ENCODE assay signal across 9 cellular contexts in the genomic region with DNA sequence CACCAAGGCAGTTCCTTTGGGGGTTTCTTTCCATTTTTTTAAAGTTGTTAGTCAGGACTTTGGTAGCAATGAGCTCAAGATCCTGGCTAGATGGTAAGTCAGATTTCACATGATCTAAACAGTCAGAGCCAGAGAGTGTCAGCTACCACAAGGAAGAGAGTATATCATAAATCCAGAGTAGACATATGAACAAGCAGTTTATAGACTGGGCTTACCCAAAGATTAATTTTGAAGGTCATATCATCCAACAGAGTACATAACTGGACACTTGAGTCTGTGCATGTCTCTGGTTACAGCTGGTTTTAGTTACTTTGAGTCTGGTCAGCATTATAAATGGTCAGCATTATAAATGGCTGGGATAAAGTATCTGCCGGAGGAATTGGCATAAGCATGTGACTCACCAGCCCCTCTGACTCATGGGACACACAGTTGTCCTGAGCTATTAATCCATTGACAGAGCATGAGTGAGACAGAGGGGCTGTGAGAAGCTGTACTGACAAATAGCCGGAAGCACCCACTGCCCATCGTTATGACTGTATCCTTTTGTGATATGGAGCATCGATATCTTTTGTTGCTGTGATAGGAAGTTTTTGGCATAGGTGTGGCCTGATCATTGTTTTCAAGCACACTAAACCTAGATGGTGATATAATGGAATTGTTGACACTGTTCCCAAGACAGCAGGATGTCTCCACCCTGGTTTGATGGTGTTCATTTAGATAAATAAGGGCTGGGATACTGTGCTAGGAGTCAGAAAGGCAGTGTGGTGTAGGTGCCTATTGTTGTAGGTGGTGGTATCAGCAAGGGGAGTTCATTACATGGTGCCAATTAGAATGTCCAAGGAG.
DNase-seq lines count a peak whose midpoint lies in the region; ATAC-seq, FAIRE-seq and TF ChIP-seq lines count a peak whose summit lies in the region.
"Had no signal": no experiment of that assay in that cellular context is flagged by ENCODE, and none has a peak within 500 bp of the region (broad histone marks: within the 10 kb centered on the region; RNA-seq: fewer than 3 reads in every experiment).

No MANE protein-coding gene starts in this region.

- H3K4me3 ChIP-seq in MM.1S (ENCODE audit: low read length) = no peak overlapping the region

- H3K27ac ChIP-seq in MM.1S (ENCODE audit: low read length) = no peak overlapping the region

- FAIRE-seq in urothelium cell line (lab: Jason Lieb, UNC) = peak; percentile 32

- H3K79me2 ChIP-seq in MM.1S (ENCODE audit: low read length) = no peaks in the 10 kb centered on the region

- H3K9me2 ChIP-seq in MM.1S (replicated peaks; ENCODE audit: insufficient read depth, low read length) = no peaks in the 10 kb centered on the region

- peak; percentile 39 for DNase-seq in NCI-H146 (lab: John Stamatoyannopoulos, UW)
- no peak for DNase-seq in NCI-H146 treated with DMSO at 0.1 percent for 48 hours (lab: John Stamatoyannopoulos, UW; ENCODE audit: unreplicated experiment)
- DNase-seq in astrocyte of the hippocampus (ENCODE audit: low read depth, low spot score) = peak; percentile 82
- peak; percentile 74 for DNase-seq in kidney glomerular epithelial cell (lab: John Stamatoyannopoulos, UW)
- peak; percentile 74 for DNase-seq in urothelium cell line (ENCODE audit: low spot score)
- DNase-seq in MM.1S = no peak
- DNase-seq in retina = no peak
- DNase-seq: NCI-H524 had no signal

- no peak for TF ChIP-seq CTCF in MM.1S (IDR thresholded peaks at IDR 0.05; ENCODE audit: low read length)

- no peak overlapping the region for H3K4me2 ChIP-seq in MM.1S (ENCODE audit: low read depth, low read length)

- H2AFZ ChIP-seq in MM.1S (ENCODE audit: low read length) = no peak overlapping the region

- no peaks in the 10 kb centered on the region for H3K9me3 ChIP-seq in MM.1S (replicated peaks; ENCODE audit: insufficient read depth, low read length)

- no peak overlapping the region for H3K9ac ChIP-seq in MM.1S (ENCODE audit: low read length)

- no peaks in the 10 kb centered on the region for H3K4me1 ChIP-seq in MM.1S (ENCODE audit: low read length)

- no peaks in the 10 kb centered on the region for H3F3A ChIP-seq in MM.1S (ENCODE audit: insufficient read depth, low read length)

- no peaks in the 10 kb centered on the region for H4K20me1 ChIP-seq in MM.1S (ENCODE audit: insufficient read depth, low read length)

- ATAC-seq in HG03565 (IDR thresholded peaks at IDR 0.05; ENCODE audit: unreplicated experiment) = no peak

- no peaks in the 10 kb centered on the region for H3K27me3 ChIP-seq in MM.1S (replicated peaks; ENCODE audit: insufficient read depth, low read length)

- no peaks in the 10 kb centered on the region for H3K36me3 ChIP-seq in MM.1S (replicated peaks; ENCODE audit: insufficient read depth, low read length)

Comparison
In these comparisons a context has a peak if more than half of its experiments do, and no peak if none do; other contexts are left out.
1. DNase-seq: peak in NCI-H146 (single experiment), astrocyte of the hippocampus (single experiment), kidney glomerular epithelial cell (single experiment) and urothelium cell line (single experiment); none in NCI-H146 treated with DMSO at 0.1 percent for 48 hours (single experiment), MM.1S (single experiment) and retina (single experiment).